In the genomic region with DNA sequence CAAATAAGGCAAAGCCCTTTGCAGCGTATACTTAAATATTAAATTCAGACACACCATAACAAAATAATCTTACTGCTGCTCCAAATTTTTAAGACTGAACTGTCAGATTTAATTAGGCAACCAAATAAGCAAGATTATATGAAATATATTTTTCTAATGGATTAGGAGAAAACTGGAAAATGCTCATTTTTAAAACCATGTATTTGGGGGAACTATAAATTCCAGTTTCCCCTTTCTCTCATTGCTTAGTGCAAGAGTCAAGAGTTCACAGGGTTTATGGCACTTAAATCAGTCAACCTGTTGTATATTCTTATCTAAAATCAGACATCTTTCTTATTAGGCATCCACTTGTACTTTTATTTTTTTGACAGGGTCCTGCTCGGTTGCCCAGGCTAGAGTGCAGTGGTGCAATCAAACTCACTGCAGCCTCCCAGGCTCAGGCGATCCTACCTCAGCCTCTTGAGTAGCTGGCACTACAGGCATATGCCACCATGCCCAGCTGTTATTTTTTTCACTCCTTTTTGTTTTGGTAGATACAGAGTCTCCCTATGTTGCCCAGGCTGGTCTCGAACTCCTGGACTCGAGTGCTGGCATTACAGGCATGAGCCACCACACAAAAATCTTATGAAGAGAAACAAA, we compare ENCODE assay signal across 10 cellular contexts. TPM values are rescaled to one million over a fixed set of nuclear protein-coding genes. Genes with fewer than 3 reads are reported as not detected.
DNase-seq lines count a peak whose midpoint lies in the region; ATAC-seq and TF ChIP-seq lines count a peak whose summit lies in the region.
"Had no signal": no experiment of that assay in that cellular context is flagged by ENCODE, and none has a peak within 500 bp of the region (broad histone marks: within the 10 kb centered on the region; RNA-seq: fewer than 3 reads in every experiment).

No MANE protein-coding gene starts in this region.

- POLR2A ChIA-PET in OCI-LY7 (lab: Charles Lee), result no interaction called here

- ATAC-seq in activated CD8-positive, alpha-beta memory T cell treated with anti-CD3 and anti-CD28 coated beads, Interleukin-2, amount 10 ng/mL, durations not matched to agents 7 days and 5 days, result no peak
- no peak for ATAC-seq in stimulated activated naive CD8-positive, alpha-beta T cell treated with anti-CD3 and anti-CD28 coated beads, Interleukin-15, amount 100 ng/mL, for 72 hours
- no peak for ATAC-seq in GM21447 (IDR thresholded peaks at IDR 0.05; ENCODE audit: unreplicated experiment)
- ATAC-seq: left lobe of liver, sciatic nerve had no signal

- no TSS peak for BruUV-seq in OCI-LY7 (replicated peaks; lab: Mats Ljungman, UMichigan)

- no peaks in the 10 kb centered on the region for H3K27me3 Mint-ChIP-seq in activated CD8-positive, alpha-beta memory T cell treated with anti-CD3 and anti-CD28 coated beads, Interleukin-2, amount 10 ng/mL, durations not matched to agents 7 days and 5 days
- no peaks in the 10 kb centered on the region for H3K27me3 Mint-ChIP-seq in chondrocyte (ENCODE audit: low read depth)
- no peaks in the 10 kb centered on the region for H3K27me3 Mint-ChIP-seq in stimulated activated naive CD8-positive, alpha-beta T cell treated with anti-CD3 and anti-CD28 coated beads, Interleukin-15, amount 100 ng/mL, for 72 hours

- no peaks in the 10 kb centered on the region for H3K9me2 ChIP-seq in OCI-LY7 (ENCODE audit: insufficient read depth, low read length)

- H3K79me2 ChIP-seq in OCI-LY7 (ENCODE audit: insufficient read depth, low read depth, low read length), result peaks cover 83% of the 10 kb centered on the region

- H3K4me1 ChIP-seq in OCI-LY7 (ENCODE audit: insufficient read depth, low read length, poor library complexity, severe bottlenecking) (peaks cover 25% of the 10 kb centered on the region), esophagus squamous epithelium (peaks cover 8 to 55% (median 14%) of the 10 kb centered on the region in 3 donors)

- H3K4me1 Mint-ChIP-seq in activated CD8-positive, alpha-beta memory T cell treated with anti-CD3 and anti-CD28 coated beads, Interleukin-2, amount 10 ng/mL, durations not matched to agents 7 days and 5 days, result peaks cover 54% of the 10 kb centered on the region
- H3K4me1 Mint-ChIP-seq in chondrocyte (ENCODE audit: low read depth), result peaks cover 53% of the 10 kb centered on the region
- H3K4me1 Mint-ChIP-seq in stimulated activated naive CD8-positive, alpha-beta T cell treated with anti-CD3 and anti-CD28 coated beads, Interleukin-15, amount 100 ng/mL, for 72 hours, result peaks cover 55% of the 10 kb centered on the region

- H3K4me3 ChIP-seq in OCI-LY7 (ENCODE audit: low read depth, low read length, poor library complexity, severe bottlenecking) (peak overlapping the region; percentile 74), esophagus squamous epithelium (no peak overlapping the region)

- DNase-seq in activated CD8-positive, alpha-beta memory T cell treated with anti-CD3 and anti-CD28 coated beads, Interleukin-2, amount 10 ng/mL, durations not matched to agents 7 days and 5 days, result no peak
- DNase-seq in activated CD8-positive, alpha-beta memory T cell treated with anti-CD3 and anti-CD28 coated beads, Interleukin-2, amount 50 U/mL, for 4 hours, result no peak
- DNase-seq in OCI-LY7 (ENCODE audit: low spot score) (no peak), chondrocyte (ENCODE audit: low spot score) (no peak), AG08396 (ENCODE audit: low spot score) (no peak), esophagus squamous epithelium (lab: John Stamatoyannopoulos, UW) (no peak)
- DNase-seq in stimulated activated naive CD8-positive, alpha-beta T cell treated with anti-CD3 and anti-CD28 coated beads, Interleukin-15, amount 100 ng/mL, for 72 hours, result no peak

- no peaks in the 10 kb centered on the region for H3K9me3 Mint-ChIP-seq in activated CD8-positive, alpha-beta memory T cell treated with anti-CD3 and anti-CD28 coated beads, Interleukin-2, amount 10 ng/mL, durations not matched to agents 7 days and 5 days (ENCODE audit: low read depth)
- no peaks in the 10 kb centered on the region for H3K9me3 Mint-ChIP-seq in chondrocyte (ENCODE audit: low read depth)
- H3K9me3 Mint-ChIP-seq in stimulated activated naive CD8-positive, alpha-beta T cell treated with anti-CD3 and anti-CD28 coated beads, Interleukin-15, amount 100 ng/mL, for 72 hours, result no peaks in the 10 kb centered on the region

- H3K4me2 ChIP-seq in OCI-LY7 (ENCODE audit: low read length), result peak overlapping the region; percentile 84

- TF ChIP-seq CTCF in OCI-LY7 (conservative IDR thresholded peaks at IDR 0.05; ENCODE audit: low read length), result peak; percentile 27; the same call in 1 of the 2 replicates
- peak; percentile 39 for TF ChIP-seq CTCF in chondrocyte (IDR thresholded peaks at IDR 0.05)
- peak in 1 of 6 experiments; percentile 15 for TF ChIP-seq CTCF in esophagus squamous epithelium (IDR thresholded peaks at IDR 0.05)

- peak overlapping the region; percentile 85 for H3K4me3 Mint-ChIP-seq in activated CD8-positive, alpha-beta memory T cell treated with anti-CD3 and anti-CD28 coated beads, Interleukin-2, amount 10 ng/mL, durations not matched to agents 7 days and 5 days
- no peak overlapping the region for H3K4me3 Mint-ChIP-seq in chondrocyte (ENCODE audit: unreplicated experiment)
- peak overlapping the region; percentile 73 to 89 for H3K4me3 Mint-ChIP-seq in stimulated activated naive CD8-positive, alpha-beta T cell treated with anti-CD3 and anti-CD28 coated beads, Interleukin-15, amount 100 ng/mL, for 72 hours

- H3K36me3 ChIP-seq in OCI-LY7 (ENCODE audit: insufficient read depth, low read length), result peaks cover 31% of the 10 kb centered on the region
- peaks cover 0 to 14% (median 0%) of the 10 kb centered on the region in 3 donors for H3K36me3 ChIP-seq in esophagus squamous epithelium

- peaks cover 13% of the 10 kb centered on the region for H4K20me1 ChIP-seq in OCI-LY7 (ENCODE audit: insufficient read depth, low read length)

- no peak for TF ChIP-seq POLR2A in esophagus squamous epithelium (IDR thresholded peaks at IDR 0.05)

- H3K9me3 ChIP-seq in OCI-LY7 (ENCODE audit: low read length), result peaks cover 12% of the 10 kb centered on the region; the same call in 1 of the 2 replicates
- H3K9me3 ChIP-seq in esophagus squamous epithelium, result no peaks in the 10 kb centered on the region

- H3K27ac Mint-ChIP-seq in activated CD8-positive, alpha-beta memory T cell treated with anti-CD3 and anti-CD28 coated beads, Interleukin-2, amount 10 ng/mL, durations not matched to agents 7 days and 5 days, result peak overlapping the region; percentile 98
- no peak overlapping the region for H3K27ac Mint-ChIP-seq in chondrocyte (ENCODE audit: unreplicated experiment)
- H3K27ac Mint-ChIP-seq in stimulated activated naive CD8-positive, alpha-beta T cell treated with anti-CD3 and anti-CD28 coated beads, Interleukin-15, amount 100 ng/mL, for 72 hours, result peak overlapping the region; percentile 8 to 42

- H3K27me3 ChIP-seq in esophagus squamous epithelium, result no peaks in the 10 kb centered on the region

- H3K27ac ChIP-seq in OCI-LY7 (ENCODE audit: low read depth, low read length, poor library complexity, severe bottlenecking), result peak overlapping the region; percentile 84
- peak overlapping the region in 1 of 4 donors; percentile 100 for H3K27ac ChIP-seq in esophagus squamous epithelium

- intact Hi-C loops in OCI-LY7 (cut with micrococcal nuclease; ENCODE audit: unreplicated experiment), result no loop called here
- intact Hi-C loops in esophagus squamous epithelium (cut with DNase I), result loop anchor here (10.0 kb wide), 1 partner anchor 79 kb away; no protein-coding TSS in a partner anchor

- H2AFZ ChIP-seq in OCI-LY7 (ENCODE audit: low read length), result no peak overlapping the region

- peaks cover 22% of the 10 kb centered on the region for H3K36me3 Mint-ChIP-seq in activated CD8-positive, alpha-beta memory T cell treated with anti-CD3 and anti-CD28 coated beads, Interleukin-2, amount 10 ng/mL, durations not matched to agents 7 days and 5 days
- H3K36me3 Mint-ChIP-seq in chondrocyte (ENCODE audit: low read depth), result peaks cover 1% of the 10 kb centered on the region

- CTCF ChIA-PET in activated CD8-positive, alpha-beta memory T cell treated with anti-CD3 and anti-CD28 coated beads, Interleukin-2, amount 10 ng/mL, durations not matched to agents 7 days and 5 days (lab: Charles Lee), result interaction anchor here (0.9 to 2.0 kb wide), 3 partner anchors 11 to 18 kb away, joined by 5 to 7 read pairs (median 5); no protein-coding TSS in a partner anchor
- CTCF ChIA-PET in OCI-LY7 (lab: Charles Lee; ENCODE audit: unreplicated experiment), result no interaction called here

- WGBS in esophagus squamous epithelium, 2 donors, result 64 to 70% methylated on average over 5 of the region's 5 CpGs

RNA-seq across cellular contexts. Expression of gene KANSL1, which starts 2.1 kb away (rescaled TPM):
- 100 to 1,000 TPM in 1 of 2 experiments, 10 to 100 TPM in 1; 85.7 to 132 TPM for total RNA-seq in activated CD8-positive, alpha-beta memory T cell treated with anti-CD3 and anti-CD28 coated beads, Interleukin-2, amount 10 ng/mL, durations not matched to agents 7 days and 5 days
- 92.1 and 96.9 TPM in 2 replicates for total RNA-seq in OCI-LY7 (2014; rRNA removed; shearing (Covaris generic))
- 129 and 130 TPM in 2 replicates for total RNA-seq in OCI-LY7 (2022)
- 61.4 to 75.8 TPM (median 68.8 TPM) in 3 replicates for total RNA-seq in chondrocyte
- 10 to 100 TPM; 31.0 to 79.0 (median 51.8) TPM for total RNA-seq in esophagus squamous epithelium
